ENCODE assay signal across 1 cellular context in the genomic region with DNA sequence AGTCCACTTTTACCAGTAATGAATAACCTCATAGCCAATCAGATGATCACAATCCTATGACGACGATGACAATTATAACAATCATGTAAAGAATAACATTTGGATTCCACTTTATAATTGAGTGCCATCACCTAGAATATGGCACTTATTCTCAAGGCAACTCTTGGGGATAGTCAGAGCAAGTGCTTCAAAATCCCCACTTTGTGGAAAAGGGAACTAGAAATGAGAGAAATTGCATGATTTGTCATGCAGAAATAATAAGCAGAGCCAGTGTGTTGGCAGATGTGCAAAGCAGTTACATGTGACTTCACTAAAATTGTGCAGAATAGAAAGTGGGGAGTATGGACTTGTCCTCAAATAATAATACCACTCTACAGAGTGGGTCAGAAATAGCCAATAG.
TF ChIP-seq lines count a peak whose summit lies in the region.

No MANE protein-coding gene starts in this region.

TF ChIP-seq in GM23338, 12 proteins besides CTCF, POLR2A, EP300 and RAD21 (continued from another document):
- TF ChIP-seq, protein P1, sequence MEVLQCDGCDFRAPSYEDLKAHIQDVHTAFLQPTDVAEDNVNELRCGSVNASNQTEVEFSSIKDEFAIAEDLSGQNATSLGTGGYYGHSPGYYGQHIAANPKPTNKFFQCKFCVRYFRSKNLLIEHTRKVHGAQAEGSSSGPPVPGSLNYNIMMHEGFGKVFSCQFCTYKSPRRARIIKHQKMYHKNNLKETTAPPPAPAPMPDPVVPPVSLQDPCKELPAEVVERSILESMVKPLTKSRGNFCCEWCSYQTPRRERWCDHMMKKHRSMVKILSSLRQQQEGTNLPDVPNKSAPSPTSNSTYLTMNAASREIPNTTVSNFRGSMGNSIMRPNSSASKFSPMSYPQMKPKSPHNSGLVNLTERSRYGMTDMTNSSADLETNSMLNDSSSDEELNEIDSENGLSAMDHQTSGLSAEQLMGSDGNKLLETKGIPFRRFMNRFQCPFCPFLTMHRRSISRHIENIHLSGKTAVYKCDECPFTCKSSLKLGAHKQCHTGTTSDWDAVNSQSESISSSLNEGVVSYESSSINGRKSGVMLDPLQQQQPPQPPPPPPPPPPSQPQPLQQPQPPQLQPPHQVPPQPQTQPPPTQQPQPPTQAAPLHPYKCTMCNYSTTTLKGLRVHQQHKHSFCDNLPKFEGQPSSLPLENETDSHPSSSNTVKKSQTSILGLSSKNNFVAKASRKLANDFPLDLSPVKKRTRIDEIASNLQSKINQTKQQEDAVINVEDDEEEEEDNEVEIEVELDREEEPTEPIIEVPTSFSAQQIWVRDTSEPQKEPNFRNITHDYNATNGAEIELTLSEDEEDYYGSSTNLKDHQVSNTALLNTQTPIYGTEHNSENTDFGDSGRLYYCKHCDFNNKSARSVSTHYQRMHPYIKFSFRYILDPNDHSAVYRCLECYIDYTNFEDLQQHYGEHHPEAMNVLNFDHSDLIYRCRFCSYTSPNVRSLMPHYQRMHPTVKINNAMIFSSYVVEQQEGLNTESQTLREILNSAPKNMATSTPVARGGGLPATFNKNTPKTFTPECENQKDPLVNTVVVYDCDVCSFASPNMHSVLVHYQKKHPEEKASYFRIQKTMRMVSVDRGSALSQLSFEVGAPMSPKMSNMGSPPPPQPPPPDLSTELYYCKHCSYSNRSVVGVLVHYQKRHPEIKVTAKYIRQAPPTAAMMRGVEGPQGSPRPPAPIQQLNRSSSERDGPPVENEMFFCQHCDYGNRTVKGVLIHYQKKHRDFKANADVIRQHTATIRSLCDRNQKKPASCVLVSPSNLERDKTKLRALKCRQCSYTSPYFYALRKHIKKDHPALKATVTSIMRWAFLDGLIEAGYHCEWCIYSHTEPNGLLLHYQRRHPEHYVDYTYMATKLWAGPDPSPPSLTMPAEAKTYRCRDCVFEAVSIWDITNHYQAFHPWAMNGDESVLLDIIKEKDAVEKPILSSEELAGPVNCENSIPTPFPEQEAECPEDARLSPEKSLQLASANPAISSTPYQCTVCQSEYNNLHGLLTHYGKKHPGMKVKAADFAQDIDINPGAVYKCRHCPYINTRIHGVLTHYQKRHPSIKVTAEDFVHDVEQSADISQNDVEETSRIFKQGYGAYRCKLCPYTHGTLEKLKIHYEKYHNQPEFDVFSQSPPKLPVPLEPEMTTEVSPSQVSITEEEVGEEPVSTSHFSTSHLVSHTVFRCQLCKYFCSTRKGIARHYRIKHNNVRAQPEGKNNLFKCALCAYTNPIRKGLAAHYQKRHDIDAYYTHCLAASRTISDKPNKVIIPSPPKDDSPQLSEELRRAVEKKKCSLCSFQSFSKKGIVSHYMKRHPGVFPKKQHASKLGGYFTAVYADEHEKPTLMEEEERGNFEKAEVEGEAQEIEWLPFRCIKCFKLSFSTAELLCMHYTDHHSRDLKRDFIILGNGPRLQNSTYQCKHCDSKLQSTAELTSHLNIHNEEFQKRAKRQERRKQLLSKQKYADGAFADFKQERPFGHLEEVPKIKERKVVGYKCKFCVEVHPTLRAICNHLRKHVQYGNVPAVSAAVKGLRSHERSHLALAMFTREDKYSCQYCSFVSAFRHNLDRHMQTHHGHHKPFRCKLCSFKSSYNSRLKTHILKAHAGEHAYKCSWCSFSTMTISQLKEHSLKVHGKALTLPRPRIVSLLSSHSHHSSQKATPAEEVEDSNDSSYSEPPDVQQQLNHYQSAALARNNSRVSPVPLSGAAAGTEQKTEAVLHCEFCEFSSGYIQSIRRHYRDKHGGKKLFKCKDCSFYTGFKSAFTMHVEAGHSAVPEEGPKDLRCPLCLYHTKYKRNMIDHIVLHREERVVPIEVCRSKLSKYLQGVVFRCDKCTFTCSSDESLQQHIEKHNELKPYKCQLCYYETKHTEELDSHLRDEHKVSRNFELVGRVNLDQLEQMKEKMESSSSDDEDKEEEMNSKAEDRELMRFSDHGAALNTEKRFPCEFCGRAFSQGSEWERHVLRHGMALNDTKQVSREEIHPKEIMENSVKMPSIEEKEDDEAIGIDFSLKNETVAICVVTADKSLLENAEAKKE (CRISPR knock-in tag; IDR thresholded peaks at IDR 0.05) = no peak
- TF ChIP-seq EZH2 (IDR thresholded peaks at IDR 0.05; ENCODE audit: low read depth, unreplicated experiment) (no peak), ZNF331 (CRISPR knock-in tag; IDR thresholded peaks at IDR 0.05; ENCODE audit: low read depth) (no peak), JUNB (IDR thresholded peaks at IDR 0.05; ENCODE audit: unreplicated experiment) (no peak)
- TF ChIP-seq, protein P2, sequence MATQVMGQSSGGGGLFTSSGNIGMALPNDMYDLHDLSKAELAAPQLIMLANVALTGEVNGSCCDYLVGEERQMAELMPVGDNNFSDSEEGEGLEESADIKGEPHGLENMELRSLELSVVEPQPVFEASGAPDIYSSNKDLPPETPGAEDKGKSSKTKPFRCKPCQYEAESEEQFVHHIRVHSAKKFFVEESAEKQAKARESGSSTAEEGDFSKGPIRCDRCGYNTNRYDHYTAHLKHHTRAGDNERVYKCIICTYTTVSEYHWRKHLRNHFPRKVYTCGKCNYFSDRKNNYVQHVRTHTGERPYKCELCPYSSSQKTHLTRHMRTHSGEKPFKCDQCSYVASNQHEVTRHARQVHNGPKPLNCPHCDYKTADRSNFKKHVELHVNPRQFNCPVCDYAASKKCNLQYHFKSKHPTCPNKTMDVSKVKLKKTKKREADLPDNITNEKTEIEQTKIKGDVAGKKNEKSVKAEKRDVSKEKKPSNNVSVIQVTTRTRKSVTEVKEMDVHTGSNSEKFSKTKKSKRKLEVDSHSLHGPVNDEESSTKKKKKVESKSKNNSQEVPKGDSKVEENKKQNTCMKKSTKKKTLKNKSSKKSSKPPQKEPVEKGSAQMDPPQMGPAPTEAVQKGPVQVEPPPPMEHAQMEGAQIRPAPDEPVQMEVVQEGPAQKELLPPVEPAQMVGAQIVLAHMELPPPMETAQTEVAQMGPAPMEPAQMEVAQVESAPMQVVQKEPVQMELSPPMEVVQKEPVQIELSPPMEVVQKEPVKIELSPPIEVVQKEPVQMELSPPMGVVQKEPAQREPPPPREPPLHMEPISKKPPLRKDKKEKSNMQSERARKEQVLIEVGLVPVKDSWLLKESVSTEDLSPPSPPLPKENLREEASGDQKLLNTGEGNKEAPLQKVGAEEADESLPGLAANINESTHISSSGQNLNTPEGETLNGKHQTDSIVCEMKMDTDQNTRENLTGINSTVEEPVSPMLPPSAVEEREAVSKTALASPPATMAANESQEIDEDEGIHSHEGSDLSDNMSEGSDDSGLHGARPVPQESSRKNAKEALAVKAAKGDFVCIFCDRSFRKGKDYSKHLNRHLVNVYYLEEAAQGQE (IDR thresholded peaks at IDR 0.05; ENCODE audit: unreplicated experiment) = no peak
